In genomic region chr12:100651108-100651507, GRCh38 we compare ENCODE assay signal across 16 cellular contexts.
DNase-seq lines count a peak whose midpoint lies in the region; ATAC-seq, FAIRE-seq and TF ChIP-seq lines count a peak whose summit lies in the region.
"Had no signal": no experiment of that assay in that cellular context is flagged by ENCODE, and none has a peak within 500 bp of the region (broad histone marks: within the 10 kb centered on the region; RNA-seq: fewer than 3 reads in every experiment).

No MANE protein-coding gene starts in this region.

- H3K36me3 ChIP-seq in A673 (ENCODE audit: insufficient read depth, low read length, poor library complexity, severe bottlenecking) (no peaks in the 10 kb centered on the region), WERI-Rb-1 (no peaks in the 10 kb centered on the region), colonic mucosa (no peaks in the 10 kb centered on the region)
- H3K36me3 ChIP-seq: HAP-1, upper lobe of right lung had no signal

- H3K9ac ChIP-seq in colonic mucosa (ENCODE audit: low read depth in 2 of 2, low read length in 2 of 2), result no peak overlapping the region

- H3K9me3 ChIP-seq in A673 (ENCODE audit: low read depth, low read length, poor library complexity, severe bottlenecking) (no peaks in the 10 kb centered on the region), WERI-Rb-1 (ENCODE audit: severe bottlenecking) (no peaks in the 10 kb centered on the region), colonic mucosa (no peaks in the 10 kb centered on the region)
- H3K9me3 ChIP-seq: HAP-1, upper lobe of right lung had no signal

- no peak overlapping the region for H3K4me3 ChIP-seq in A673 (ENCODE audit: low read depth, low read length, poor library complexity, severe bottlenecking)
- H3K4me3 ChIP-seq in WERI-Rb-1 (ENCODE audit: low read depth, low read length), result no peak overlapping the region
- H3K4me3 ChIP-seq in colonic mucosa, result no peak overlapping the region
- H3K4me3 ChIP-seq: HAP-1, upper lobe of right lung had no signal

- FAIRE-seq in HTR-8/SVneo (lab: Jason Lieb, UNC), result no peak

- CTCF ChIA-PET in A673 (lab: Charles Lee), result interaction anchor here (0.6 kb wide), 1 partner anchor 31 kb away, joined by 3 read pairs; no protein-coding TSS in a partner anchor

- intact Hi-C loops in A673 (cut with micrococcal nuclease; ENCODE audit: unreplicated experiment) (no loop called here), colonic mucosa (cut with DNase I) (no loop called here)

- no peak for ATAC-seq in foreskin keratinocyte
- ATAC-seq: left lobe of liver, Right ventricle myocardium inferior had no signal

- POLR2A ChIA-PET in A673 (lab: Charles Lee; ENCODE audit: low non-redundant PET), result no interaction called here

- H3K27me3 ChIP-seq in A673 (replicated peaks; ENCODE audit: insufficient read depth, low read depth, low read length, poor library complexity) (no peaks in the 10 kb centered on the region), WERI-Rb-1 (ENCODE audit: insufficient read depth, low read depth, severe bottlenecking) (no peaks in the 10 kb centered on the region), foreskin keratinocyte (peaks cover 4% of the 10 kb centered on the region), colonic mucosa (no peaks in the 10 kb centered on the region)

- DNase-seq in A673 (ENCODE audit: low spot score) (no peak), WERI-Rb-1 (no peak), foreskin keratinocyte (no peak), glomerular visceral epithelial cell (ENCODE audit: extremely low spot score) (no peak), colonic mucosa (no peak), epidermal melanocyte (ENCODE audit: insufficient read length, low spot score) (no peak), HTR-8/SVneo (ENCODE audit: insufficient read length, low spot score) (no peak)
- DNase-seq: activated CD8-positive, alpha-beta memory T cell treated with anti-CD3 and anti-CD28 coated beads, Interleukin-2, amount 50 U/mL, for 48 hours; activated naive CD4-positive, alpha-beta T cell; aorta; stimulated activated naive CD4-positive, alpha-beta T cell; upper lobe of right lung had no signal

- no TSS peak for BruUV-seq in A673 (replicated peaks; lab: Mats Ljungman, UMichigan)

- TF ChIP-seq CTCF in A673 (conservative IDR thresholded peaks at IDR 0.05; ENCODE audit: low read depth, low read length), result peak; percentile 44; the same call in 1 of the 2 replicates
- peak; percentile 34; the same call in 1 of the 2 replicates for TF ChIP-seq CTCF in GM12874 (IDR thresholded peaks at IDR 0.05; ENCODE audit: insufficient read depth, low read depth, low read length)
- TF ChIP-seq CTCF in WERI-Rb-1 (IDR thresholded peaks at IDR 0.05; ENCODE audit: low read depth, low read length), result 0 out of 2 replicates have a peak, but pooled peaks have one; percentile 31
- TF ChIP-seq CTCF in foreskin keratinocyte (conservative IDR thresholded peaks at IDR 0.05), result peak; percentile 30
- TF ChIP-seq CTCF in colonic mucosa (IDR thresholded peaks at IDR 0.05), result no peak

- H3K4me1 ChIP-seq in A673 (ENCODE audit: insufficient read depth, low read length, poor library complexity, severe bottlenecking) (no peaks in the 10 kb centered on the region), foreskin keratinocyte (no peaks in the 10 kb centered on the region), colonic mucosa (no peaks in the 10 kb centered on the region)
- H3K4me1 ChIP-seq: upper lobe of right lung had no signal

- H3K27ac ChIP-seq in A673 (ENCODE audit: low read depth, low read length, poor library complexity, severe bottlenecking), result no peak overlapping the region
- H3K27ac ChIP-seq in WERI-Rb-1, result no peak overlapping the region
- H3K27ac ChIP-seq in foreskin keratinocyte, result no peak overlapping the region
- H3K27ac ChIP-seq in colonic mucosa, result no peak overlapping the region
- H3K27ac ChIP-seq: upper lobe of right lung had no signal
